ENCODE assay signal across 30 cellular contexts in the genomic region with DNA sequence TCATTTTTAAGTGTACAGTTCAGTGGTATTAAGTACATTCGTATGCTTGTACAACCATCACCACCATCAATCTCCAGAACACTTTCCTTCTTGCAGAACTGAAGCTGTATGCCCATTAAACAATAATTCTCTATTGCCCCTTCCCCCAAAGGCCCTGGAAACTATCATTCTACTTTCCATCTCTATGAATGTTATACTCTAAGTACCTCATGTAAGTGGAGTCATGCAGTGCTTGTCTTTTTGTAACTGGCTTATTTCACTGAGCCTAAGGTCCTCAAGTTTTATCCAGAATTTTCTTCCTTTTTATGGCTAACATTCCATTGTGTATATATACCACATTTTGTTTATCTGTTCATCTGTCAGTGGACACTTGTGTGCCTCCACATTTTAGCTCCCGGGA. TPM values are rescaled to one million over a fixed set of nuclear protein-coding genes. Genes with fewer than 3 reads are reported as not detected.
"Had no signal": no experiment of that assay in that cellular context is flagged by ENCODE, and none has a peak within 500 bp of the region (broad histone marks: within the 10 kb centered on the region; RNA-seq: fewer than 3 reads in every experiment).

No MANE protein-coding gene starts in this region.

- H3K36me3 ChIP-seq: left lung, lower lobe of right lung, neural progenitor cell, neutrophil, right atrium auricular region, right lobe of liver, stomach, thyroid gland, upper lobe of right lung had no signal

- ATAC-seq: left colon; left lung; lower lobe of right lung; natural killer cell; psoas muscle; right lobe of liver; stimulated activated naive B cell treated with anti-CD40 and anti-IgM and Interleukin-4, amounts not matched to agents 10 μg/mL and 1 μg/mL and 100 μg/mL, for 72 hours; stimulated activated naive CD8-positive, alpha-beta T cell treated with anti-CD3 and anti-CD28 coated beads, Interleukin-15, Interleukin-2, amounts not matched to agents 100 U/mL and 50 U/mL, for 24 hours; upper lobe of right lung had no signal

- H3K4me3 ChIP-seq: left lung, lower lobe of right lung, neural progenitor cell, psoas muscle, right atrium auricular region, right lobe of liver, skin epidermis, stomach, testis, thyroid gland, upper lobe of right lung had no signal

- DNase-seq: hippocampal formation; left colon; left lung; lower lobe of right lung; mammary epithelial cell; mesenchymal stem cell; naive B cell; natural killer cell; nephron progenitor cell; occipital lobe; psoas muscle; right lobe of liver; stimulated activated CD4-positive, alpha-beta T cell treated with anti-CD3 and anti-CD28 coated beads, Interleukin-12 subunit alpha, Interleukin-12 subunit beta, amount 100 ng/mL, for 4 hours; stimulated activated CD4-positive, alpha-beta T cell treated with anti-CD3 and anti-CD28 coated beads, Interleukin-15, amount 100 ng/mL, for 24 hours; stimulated activated CD4-positive, alpha-beta T cell treated with anti-CD3 and anti-CD28 coated beads, Interleukin-2, amount 100 ng/mL, for 24 hours; stimulated activated CD4-positive, alpha-beta T cell treated with anti-CD3 and anti-CD28 coated beads, Interleukin-4, amount 100 ng/mL, for 1 hour; stimulated activated naive B cell treated with anti-CD40 and anti-IgM and Interleukin-4, amounts not matched to agents 10 μg/mL and 1 μg/mL and 100 μg/mL, for 72 hours; stimulated activated naive CD8-positive, alpha-beta T cell treated with anti-CD3 and anti-CD28 coated beads, Interleukin-15, Interleukin-2, amounts not matched to agents 100 U/mL and 50 U/mL, for 24 hours; stomach; testis; thyroid gland; trophoblast cell; upper lobe of right lung had no signal

- H3K9me3 ChIP-seq: left lung, lower lobe of right lung, neutrophil, psoas muscle, right atrium auricular region, right lobe of liver, stomach, testis, thyroid gland, upper lobe of right lung had no signal

- H3K9ac ChIP-seq: neural progenitor cell, parathyroid adenoma had no signal

- H3K27ac ChIP-seq: left lung, lower lobe of right lung, neural progenitor cell, neutrophil, parathyroid adenoma, psoas muscle, right atrium auricular region, right lobe of liver, skin epidermis, stomach, testis, thyroid gland, upper lobe of right lung had no signal

- H3K27me3 ChIP-seq: left lung, neural progenitor cell, neutrophil, right atrium auricular region, right lobe of liver, testis, thyroid gland, upper lobe of right lung had no signal

- H3K4me1 ChIP-seq: left lung, lower lobe of right lung, neural progenitor cell, parathyroid adenoma, psoas muscle, right lobe of liver, testis, thyroid gland, upper lobe of right lung had no signal

RNA-seq across cellular contexts. Expression of gene MMP7, which starts 29.7 kb away (rescaled TPM):
- total RNA-seq: left colon, natural killer cell, osteocyte, posterior vena cava, psoas muscle, right atrium auricular region had no signal
